Comparison of ENCODE assay signal across 25 cellular contexts in genomic region chr20:57383447-57384347, GRCh38. TPM values are rescaled to one million over a fixed set of nuclear protein-coding genes. Genes with fewer than 3 reads are reported as not detected.
DNase-seq lines count a peak whose midpoint lies in the region; ATAC-seq and TF ChIP-seq lines count a peak whose summit lies in the region.
"Had no signal": no experiment of that assay in that cellular context is flagged by ENCODE, and none has a peak within 500 bp of the region (broad histone marks: within the 10 kb centered on the region; RNA-seq: fewer than 3 reads in every experiment).

No MANE protein-coding gene starts in this region.

- no peak overlapping the region for H4K8ac ChIP-seq in H9 (replicated peaks; ENCODE audit: insufficient read length, low read depth, low read length)

- no peak overlapping the region for H3K9ac ChIP-seq in H9 (ENCODE audit: extremely low read depth, insufficient read length, low read length)

- POLR2A ChIA-PET in CD4-positive, alpha-beta memory T cell (lab: Charles Lee; ENCODE audit: partially characterized antibody) = interaction anchor here (0.7 to 1.5 kb wide), 4 partner anchors 8 to 112 kb away, joined by 3 to 6 read pairs (median 4); no protein-coding TSS in a partner anchor

- H4K5ac ChIP-seq in H9 (ENCODE audit: insufficient read length, low read depth, low read length) = no peak overlapping the region

- H4K91ac ChIP-seq in H9 (ENCODE audit: insufficient read length, low read depth, low read length) = no peak overlapping the region

- H3K4me1 ChIP-seq in H9 (ENCODE audit: insufficient read depth, low read length) = no peaks in the 10 kb centered on the region
- peaks cover 33% of the 10 kb centered on the region for H3K4me1 ChIP-seq in mucosa of descending colon (ENCODE audit: low read depth)
- peaks cover 18% of the 10 kb centered on the region for H3K4me1 ChIP-seq in CD4-positive, alpha-beta memory T cell (ENCODE audit: insufficient read depth, low read length)
- H3K4me1 ChIP-seq: pancreas had no signal

- H3K9me3 ChIP-seq in H9 (ENCODE audit: control insufficient read depth, low read depth, low read length) (no peaks in the 10 kb centered on the region), mucosa of descending colon (no peaks in the 10 kb centered on the region)
- H3K9me3 ChIP-seq in CD4-positive, alpha-beta memory T cell (ENCODE audit: control insufficient read depth in 1 of 2, low read length in 2 of 2) = no peaks in the 10 kb centered on the region
- H3K9me3 ChIP-seq: BLaER1 treated with 17β-estradiol and CSF1 and Interleukin-3, amounts not matched to agents 10 nM and 100 nM; pancreas had no signal

- no peak overlapping the region for H3K18ac ChIP-seq in H9 (ENCODE audit: insufficient read length, low read depth, low read length)

- no peaks in the 10 kb centered on the region for H3K36me3 ChIP-seq in mucosa of descending colon (ENCODE audit: low read depth)
- peaks cover 5% of the 10 kb centered on the region for H3K36me3 ChIP-seq in CD4-positive, alpha-beta memory T cell (ENCODE audit: insufficient read depth, low read length)
- H3K36me3 ChIP-seq: pancreas had no signal

- no peak for TF ChIP-seq CTCF in H9 (conservative IDR thresholded peaks at IDR 0.05)
- TF ChIP-seq CTCF in mucosa of descending colon (IDR thresholded peaks at IDR 0.05) = no peak

- H3K79me1 ChIP-seq in H9 (ENCODE audit: insufficient read depth, low read depth, low read length, poor library complexity, severe bottlenecking) = no peaks in the 10 kb centered on the region

- H3K27ac Mint-ChIP-seq in H9 = peak overlapping the region in 1 of 3 experiments; percentile 49; a peak in 2 of 7 replicates
- peak overlapping the region in 2 of 7 donors; percentile 53 to 63 for H3K27ac Mint-ChIP-seq in CD4-positive, alpha-beta memory T cell
- H3K27ac Mint-ChIP-seq: brain had no signal

- no peaks in the 10 kb centered on the region for H4K20me1 ChIP-seq in H9 (ENCODE audit: control insufficient read depth, insufficient read depth, insufficient read length)

- no peaks in the 10 kb centered on the region for H3K79me2 ChIP-seq in H9 (ENCODE audit: insufficient read depth, low read length)

- H3K36me3 Mint-ChIP-seq in H9 (ENCODE audit: insufficient read depth in 1 of 3, low read depth in 3 of 3) = peaks cover 0 to 14% (median 3%) of the 10 kb centered on the region in 3 experiments; a peak in 3 of 7 replicates
- peaks cover 5 to 23% of the 10 kb centered on the region in 2 donors for H3K36me3 Mint-ChIP-seq in CD4-positive, alpha-beta memory T cell

- H3K56ac ChIP-seq in H9 (ENCODE audit: insufficient read length, low read depth, low read length) = no peak overlapping the region

- no peak overlapping the region for H3K23ac ChIP-seq in H9 (ENCODE audit: insufficient read length, low read depth, low read length)

- no peak overlapping the region for H3K4me3 ChIP-seq in mucosa of descending colon
- no peak overlapping the region for H3K4me3 ChIP-seq in CD4-positive, alpha-beta memory T cell (ENCODE audit: low read length in 2 of 2)
- H3K4me3 ChIP-seq: BLaER1 treated with 17β-estradiol and CSF1 and Interleukin-3, amounts not matched to agents 10 nM and 100 nM; pancreas; SK-N-MC had no signal

- no peak overlapping the region for H2AK5ac ChIP-seq in H9 (ENCODE audit: insufficient read length, low read length)

- ATAC-seq in mucosa of descending colon = peak; percentile 89
- no peak for ATAC-seq in left cardiac atrium
- ATAC-seq: HCT116, pancreas had no signal

- H3K27ac ChIP-seq in H9 (ENCODE audit: insufficient read length, low read depth, low read length) = no peak overlapping the region
- no peak overlapping the region for H3K27ac ChIP-seq in CD4-positive, alpha-beta memory T cell (ENCODE audit: low read depth, low read length)
- H3K27ac ChIP-seq: pancreas, SK-N-MC had no signal

- CTCF ChIA-PET in CD4-positive, alpha-beta memory T cell (lab: Charles Lee; ENCODE audit: partially characterized antibody) = interaction anchor here (1.0 to 6.9 kb wide), 9 partner anchors 8 to 115 kb away, joined by 3 to 48 read pairs (median 15); partner anchors contain the start of gene RBM38

- no peak overlapping the region for H2AFZ ChIP-seq in H9 (ENCODE audit: low read length)

- no peak overlapping the region; the same call in 1 of the 2 replicates for H2BK15ac ChIP-seq in H9 (ENCODE audit: low read depth, low read length)

- no peak overlapping the region for H2BK12ac ChIP-seq in H9 (ENCODE audit: insufficient read length, low read depth, low read length)

- no peaks in the 10 kb centered on the region for H3K27me3 ChIP-seq in H9 (ENCODE audit: insufficient read depth, low read length)
- H3K27me3 ChIP-seq in CD4-positive, alpha-beta memory T cell (ENCODE audit: insufficient read depth, low read length) = no peaks in the 10 kb centered on the region
- H3K27me3 ChIP-seq: BLaER1 treated with 17β-estradiol and CSF1 and Interleukin-3, amounts not matched to agents 10 nM and 100 nM; pancreas had no signal

- H3T11ph ChIP-seq in H9 (ENCODE audit: low read length) = no peak overlapping the region

- H3K4ac ChIP-seq in H9 (ENCODE audit: low read depth, low read length) = no peak overlapping the region

- H3K9me3 Mint-ChIP-seq in H9 = no peaks in the 10 kb centered on the region
- no peaks in the 10 kb centered on the region for H3K9me3 Mint-ChIP-seq in CD4-positive, alpha-beta memory T cell
- H3K9me3 Mint-ChIP-seq: brain had no signal

- no CpG with 5 or more reads among the region's 20 CpGs for WGBS in H9 (ENCODE audit: extremely low coverage, insufficient read length, low lambda C conversion rate)

- H3K4me2 ChIP-seq in H9 (ENCODE audit: insufficient read depth, insufficient read length, low read length) = no peak overlapping the region

- no peak overlapping the region for H3K4me3 Mint-ChIP-seq in H9
- H3K4me3 Mint-ChIP-seq in CD4-positive, alpha-beta memory T cell = no peak overlapping the region
- H3K4me3 Mint-ChIP-seq: brain had no signal

- H3K27me3 Mint-ChIP-seq in H9 (ENCODE audit: low read depth) = no peaks in the 10 kb centered on the region
- H3K27me3 Mint-ChIP-seq in CD4-positive, alpha-beta memory T cell = no peaks in the 10 kb centered on the region
- H3K27me3 Mint-ChIP-seq: brain had no signal

- no peak overlapping the region for H2BK120ac ChIP-seq in H9 (ENCODE audit: low read depth, low read length, poor library complexity, severe bottlenecking)

- DNase-seq in NCI-H2107 treated with DMSO at 0.1 percent for 48 hours (lab: John Stamatoyannopoulos, UW; ENCODE audit: unreplicated experiment) = peak; percentile 28
- DNase-seq in NCI-H2107 (lab: John Stamatoyannopoulos, UW) = no peak
- peak; percentile 61 for DNase-seq in H9
- DNase-seq in SHP77 (lab: John Stamatoyannopoulos, UW) = peak; percentile 59 to 66
- DNase-seq in mucosa of descending colon = peak; percentile 57 to 86 (median 69)
- DNase-seq in left cardiac atrium = no peak
- DNase-seq in CD4-positive, alpha-beta memory T cell = no peak
- DNase-seq in stimulated activated CD4-positive, alpha-beta T cell treated with anti-CD3 and anti-CD28 coated beads, Interleukin-2, amount 100 ng/mL, for 48 hours = no peak
- DNase-seq: 8988T; activated CD4-positive, alpha-beta T cell treated with anti-CD3 and anti-CD28 coated beads for 48 hours; activated naive CD4-positive, alpha-beta T cell treated with anti-CD3 and anti-CD28 coated beads, Interleukin-2, amount 50 U/mL, for 16 hours; erythroblast; Kasumi-1; NCI-H1105 treated with DMSO at 0.1 percent for 48 hours; NCI-H446; OCI-M1; trophoblast cell had no signal

- H3K4me1 Mint-ChIP-seq in H9 = peaks cover 2 to 10% of the 10 kb centered on the region in 2 experiments
- H3K4me1 Mint-ChIP-seq in CD4-positive, alpha-beta memory T cell = peaks cover 12 to 27% (median 20%) of the 10 kb centered on the region in 4 donors
- H3K4me1 Mint-ChIP-seq: brain had no signal

- no peak overlapping the region for H3K14ac ChIP-seq in H9 (ENCODE audit: insufficient read depth, low read length)

- H3K23me2 ChIP-seq in H9 (ENCODE audit: insufficient read length, low read depth, low read length, poor library complexity, severe bottlenecking) = no peaks in the 10 kb centered on the region

- intact Hi-C loops in mucosa of descending colon (cut with DNase I, micrococcal nuclease) = loop anchor here in 1 of 2 donors (10.0 kb wide), 1 partner anchor 201 kb away; no protein-coding TSS in a partner anchor
- intact Hi-C loops in left cardiac atrium (cut with DNase I) = loop anchor here in 1 of 2 donors (10.0 kb wide), 1 partner anchor 211 kb away; no protein-coding TSS in a partner anchor
- intact Hi-C loops in CD4-positive, alpha-beta memory T cell (cut with micrococcal nuclease) = no loop called here

- H2BK5ac ChIP-seq in H9 (ENCODE audit: insufficient read length, low read length) = no peak overlapping the region

- no peak overlapping the region for H2BK20ac ChIP-seq in H9 (ENCODE audit: low read depth, low read length, poor library complexity, severe bottlenecking)

RNA-seq across cellular contexts. Expression of gene RBM38, which starts 7.5 kb away (rescaled TPM):
- 66.8 and 67.9 TPM in 2 replicates for total RNA-seq in H9 (2021)
- total RNA-seq in mucosa of descending colon = 10 to 100 TPM; 29.5 to 85.5 (median 36.8) TPM
- total RNA-seq in left cardiac atrium = 100 to 1,000 TPM in 1 of 2 donors, 10 to 100 TPM in 1; 78.6 to 101 TPM
- total RNA-seq in CD4-positive, alpha-beta memory T cell = 10 to 100 TPM; 76.0 to 79.6 TPM
- 10 to 100 TPM; 33.1 to 97.8 TPM for polyA plus RNA-seq in CD4-positive, alpha-beta memory T cell

RNA-seq across cellular contexts. Expression of gene RAE1, which starts 32.6 kb away (rescaled TPM):
- 53.1 and 54.8 TPM in 2 replicates for total RNA-seq in H9 (2021)
- total RNA-seq in mucosa of descending colon = 10 to 100 TPM; 17.6 to 21.0 (median 19.9) TPM
- total RNA-seq in left cardiac atrium = 10 to 100 TPM; 14.3 to 14.5 TPM
- 10 to 100 TPM; 30.9 to 33.8 TPM for total RNA-seq in CD4-positive, alpha-beta memory T cell
- polyA plus RNA-seq in CD4-positive, alpha-beta memory T cell = 10 to 100 TPM; 31.7 to 43.9 TPM

RNA-seq across cellular contexts. Expression of gene SPO11, which starts 54.1 kb away (rescaled TPM):
- total RNA-seq in H9 (2021) (not detected in 2 replicates), mucosa of descending colon (not detected), left cardiac atrium (not detected)
- total RNA-seq in CD4-positive, alpha-beta memory T cell = not detected
- not detected for polyA plus RNA-seq in CD4-positive, alpha-beta memory T cell
- total RNA-seq: dermis microvascular lymphatic vessel endothelial cell, liver, pancreas, skeletal muscle tissue had no signal
- polyA plus RNA-seq: liver, pancreas had no signal

Comparison
In these comparisons a context has a peak if more than half of its experiments do, and no peak if none do; other contexts are left out.
1. DNase-seq: peak in NCI-H2107 treated with DMSO at 0.1 percent for 48 hours (single experiment), H9 (single experiment), SHP77 (2 of 2) and mucosa of descending colon (3 of 3); none in NCI-H2107 (single experiment), left cardiac atrium (single experiment), CD4-positive, alpha-beta memory T cell (0 of 5) and stimulated activated CD4-positive, alpha-beta T cell treated with anti-CD3 and anti-CD28 coated beads, Interleukin-2, amount 100 ng/mL, for 48 hours (0 of 2).